Comparison of ENCODE assay signal across 1 cellular context in the genomic region with DNA sequence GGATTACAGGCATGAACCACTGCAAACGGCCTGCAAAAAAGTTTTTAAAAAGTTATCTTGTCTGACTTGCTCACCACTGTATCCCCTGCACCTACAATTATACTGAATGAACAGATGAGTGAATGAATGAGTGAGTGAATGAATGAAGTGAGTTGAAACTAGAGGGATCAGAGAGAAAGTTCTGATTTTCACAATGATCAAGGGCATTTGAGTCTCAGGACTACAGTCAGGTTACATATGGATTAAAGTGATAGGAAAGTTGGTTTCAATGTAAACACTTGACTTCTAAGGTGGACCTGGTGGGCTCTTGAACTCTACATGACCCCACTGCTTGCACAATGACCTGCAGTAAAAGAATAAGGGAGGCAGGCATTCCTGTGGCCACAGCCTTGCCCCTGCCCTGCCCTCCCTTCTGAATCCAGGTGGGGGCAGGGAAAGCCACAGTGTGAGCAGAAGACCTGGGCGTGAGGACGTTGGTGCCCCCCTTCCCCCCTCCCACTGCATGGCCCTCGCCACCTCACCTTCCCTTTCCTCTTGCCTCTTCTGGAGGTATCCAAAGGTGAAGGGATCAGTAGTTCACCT.
TF ChIP-seq lines count a peak whose summit lies in the region.

No MANE protein-coding gene starts in this region.

TF ChIP-seq in K562, 482 proteins besides CTCF, POLR2A, EP300 and RAD21:
- TF ChIP-seq ZNF24 (IDR thresholded peaks at IDR 0.05) (peak; percentile 95), SRSF1 (IDR thresholded peaks at IDR 0.05; ENCODE audit: low read depth, low read length) (no peak), CEBPB (tag; IDR thresholded peaks at IDR 0.05) (peak; percentile 64)
